Comparison of ENCODE assay signal across 3 cellular contexts in genomic region chr3:3701949-3702348, GRCh38.
"Had no signal": no experiment of that assay in that cellular context is flagged by ENCODE, and none has a peak within 500 bp of the region (broad histone marks: within the 10 kb centered on the region; RNA-seq: fewer than 3 reads in every experiment).

No MANE protein-coding gene starts in this region.

- DNase-seq: GDM1, GF-D8 had no signal

- H3K4me3 ChIP-seq: GM12878 had no signal
